Comparison of ENCODE assay signal across 8 cellular contexts in the genomic region with DNA sequence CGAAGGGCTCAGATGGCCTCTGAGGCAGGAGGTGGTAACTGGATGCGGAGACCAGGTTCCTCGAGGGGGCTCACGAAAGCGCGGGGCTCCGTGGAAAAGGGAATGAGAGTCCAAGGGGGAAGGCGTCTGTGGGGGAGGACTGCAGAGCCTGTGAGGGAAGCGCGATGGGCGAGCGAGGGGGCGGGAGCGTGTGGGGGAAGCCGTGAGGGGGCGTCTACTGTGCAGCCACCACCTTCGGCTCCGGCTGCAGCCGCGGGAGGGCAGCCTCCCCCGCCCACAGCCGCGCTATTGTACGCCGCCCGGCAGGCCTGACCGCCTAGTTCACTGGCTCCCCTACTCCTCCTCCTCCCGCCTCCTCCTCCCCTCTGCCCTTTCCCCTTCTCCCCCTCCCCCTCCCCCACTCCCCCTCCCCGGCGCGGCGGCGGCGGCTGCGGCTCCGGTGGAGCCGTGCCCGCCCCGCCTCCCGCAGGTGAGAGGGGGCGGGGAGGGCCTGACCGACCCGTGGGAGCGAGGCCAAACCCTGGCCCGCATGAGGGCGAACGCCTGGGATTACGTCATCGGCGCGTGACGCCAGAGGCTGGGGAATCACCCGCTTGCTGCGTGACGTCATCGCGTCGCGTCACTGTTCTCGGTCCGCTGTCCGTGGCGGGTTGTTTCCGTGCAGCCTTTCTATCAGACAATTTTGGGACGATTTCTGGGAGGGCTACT. TPM values are rescaled to one million over a fixed set of nuclear protein-coding genes. Genes with fewer than 3 reads are reported as not detected.
DNase-seq lines count a peak whose midpoint lies in the region; ATAC-seq, FAIRE-seq and TF ChIP-seq lines count a peak whose summit lies in the region.

TSS of gene PAK1 (minus strand) at position 294 of the 708 bp plus-strand sequence. CDS start 81,574 bp downstream, outside the sequence.

- no peaks in the 10 kb centered on the region for H3K27me3 ChIP-seq in astrocyte (ENCODE audit: insufficient read depth, low read length)
- H3K27me3 ChIP-seq in hepatocyte = no peaks in the 10 kb centered on the region
- no peaks in the 10 kb centered on the region for H3K27me3 ChIP-seq in vagina

- H2AFZ ChIP-seq in astrocyte (ENCODE audit: low read depth, low read length) = peak within 1 kb of the TSS; percentile 87
- peak within 1 kb of the TSS; percentile 34 for H2AFZ ChIP-seq in hepatocyte

- no peaks in the 10 kb centered on the region for H3K9me3 Mint-ChIP-seq in astrocyte (ENCODE audit: unreplicated experiment)

- peak; percentile 73 for ATAC-seq in HG02798 (IDR thresholded peaks at IDR 0.05; ENCODE audit: poor library complexity, unreplicated experiment)

- H3K27ac Mint-ChIP-seq in astrocyte (ENCODE audit: unreplicated experiment) = peak within 1 kb of the TSS; percentile 78

- TF ChIP-seq POLR2A in GM12891 (IDR thresholded peaks at IDR 0.05; ENCODE audit: low read depth, low read length) = 0 out of 2 replicates have a peak, but pooled peaks have one; percentile 36
- TF ChIP-seq POLR2A in vagina (IDR thresholded peaks at IDR 0.05) = peak in 1 of 2 donors; percentile 1

- FAIRE-seq in GM12891 (lab: Jason Lieb, UNC) (peak; percentile 99), astrocyte (lab: Jason Lieb, UNC) (no peak)

- H3K4me1 ChIP-seq in astrocyte (ENCODE audit: insufficient read depth, low read length) (no peaks in the 10 kb centered on the region), hepatocyte (ENCODE audit: insufficient read depth) (peaks cover 27% of the 10 kb centered on the region), vagina (peaks cover 34% of the 10 kb centered on the region)

- DNase-seq in GM12891 (ENCODE audit: insufficient read length, low spot score) (peak; percentile 73), NCI-H146 (lab: John Stamatoyannopoulos, UW) (peak; percentile 93), astrocyte (ENCODE audit: low read depth) (peak; percentile 82), hepatocyte (ENCODE audit: low spot score) (peak; percentile 98), renal cortical epithelial cell (ENCODE audit: low read depth) (peak; percentile 69), vagina (ENCODE audit: extremely low spot score in 2 of 2) (no peak)

- H4K20me1 ChIP-seq in astrocyte (ENCODE audit: insufficient read depth, low read length) (peaks cover 2% of the 10 kb centered on the region), hepatocyte (ENCODE audit: insufficient read depth, poor library complexity, severe bottlenecking) (no peaks in the 10 kb centered on the region)

- H3K4me3 Mint-ChIP-seq in astrocyte (ENCODE audit: unreplicated experiment) = peak within 1 kb of the TSS; percentile 90

- H3K4me2 ChIP-seq in astrocyte (ENCODE audit: low read length) (peak within 1 kb of the TSS; percentile 85), hepatocyte (peak within 1 kb of the TSS; percentile 79)

- H3K4me1 Mint-ChIP-seq in astrocyte (ENCODE audit: low read depth, unreplicated experiment) = peaks cover 24% of the 10 kb centered on the region

- H3K9me3 ChIP-seq in astrocyte (ENCODE audit: insufficient read depth, low read depth, low read length) (no peaks in the 10 kb centered on the region), hepatocyte (ENCODE audit: low read depth) (no peaks in the 10 kb centered on the region), vagina (no peaks in the 10 kb centered on the region)

- no peaks in the 10 kb centered on the region for H3K36me3 Mint-ChIP-seq in astrocyte (ENCODE audit: low read depth, unreplicated experiment)

- peak within 1 kb of the TSS; percentile 76 for H3K9ac ChIP-seq in astrocyte (ENCODE audit: low read length)

- TF ChIP-seq CTCF in astrocyte (IDR thresholded peaks at IDR 0.05; ENCODE audit: insufficient read depth, low read depth, low read length) (no peak), hepatocyte (IDR thresholded peaks at IDR 0.05; ENCODE audit: poor library complexity) (peak; percentile 43), vagina (IDR thresholded peaks at IDR 0.05) (no peak)

- WGBS in hepatocyte (ENCODE audit: low lambda C conversion rate, missing lambda C conversion rate) = under 1% methylated on average over 22 of the region's 65 CpGs

- intact Hi-C loops in T-helper 2 cell treated with Interferon-gamma antibody and Interleukin-4, amounts not matched to agents 100 ng/mL and 5 ng/mL, for 36 hours (cut with micrococcal nuclease) = loop anchor here (1.0 to 5.0 kb wide), 3 partner anchors 63 to 1098 kb away; partner anchors contain the start of genes CLNS1A and NARS2
- intact Hi-C loops in vagina (cut with DNase I) = no loop called here

- no peaks in the 10 kb centered on the region for H3K27me3 Mint-ChIP-seq in astrocyte (ENCODE audit: low read depth, unreplicated experiment)

- H3K27ac ChIP-seq in astrocyte (ENCODE audit: low read depth, low read length) (no peak within 1 kb of the TSS), hepatocyte (peak within 1 kb of the TSS; percentile 92), vagina (peak within 1 kb of the TSS; percentile 73)

- peak within 1 kb of the TSS; percentile 62 for H3K4me3 ChIP-seq in astrocyte (ENCODE audit: insufficient read depth, low read depth, low read length)
- peak within 1 kb of the TSS; percentile 87 for H3K4me3 ChIP-seq in hepatocyte
- H3K4me3 ChIP-seq in vagina = peak within 1 kb of the TSS; percentile 64 to 86

- no peaks in the 10 kb centered on the region for H3K9me2 ChIP-seq in hepatocyte (replicated peaks; ENCODE audit: insufficient read depth)

- H3K36me3 ChIP-seq in astrocyte (ENCODE audit: insufficient read depth, low read length) (no peaks in the 10 kb centered on the region), hepatocyte (replicated peaks; ENCODE audit: insufficient read depth, low read depth) (no peaks in the 10 kb centered on the region), vagina (no peaks in the 10 kb centered on the region)

- H3K79me2 ChIP-seq in astrocyte (ENCODE audit: insufficient read depth, low read length) (no peaks in the 10 kb centered on the region), hepatocyte (peaks cover 28% of the 10 kb centered on the region)

TF ChIP-seq in GM12891, 5 proteins besides CTCF, POLR2A, EP300 and RAD21:
- TF ChIP-seq PAX5 (IDR thresholded peaks at IDR 0.05; ENCODE audit: insufficient read depth, low read length, severe bottlenecking) (no peak), POU2F2 (IDR thresholded peaks at IDR 0.05; ENCODE audit: low read depth, low read length) (no peak), TAF1 (IDR thresholded peaks at IDR 0.05; ENCODE audit: low read depth, low read length) (no peak), POLR2AphosphoS5 (IDR thresholded peaks at IDR 0.05; ENCODE audit: low read depth, low read length) (0 out of 2 replicates have a peak, but pooled peaks have one; percentile 18), SPI1 (IDR thresholded peaks at IDR 0.05; ENCODE audit: low read depth, low read length) (no peak)

RNA-seq across cellular contexts. Expression of gene PAK1, which starts in this region (rescaled TPM):
- 74.0 TPM for polyA plus RNA-seq in GM12891 (2012; ENCODE audit: low read depth, missing spikeins)
- 39.5 and 46.5 TPM in 2 replicates for total RNA-seq in T-helper 2 cell treated with Interferon-gamma antibody and Interleukin-4, amounts not matched to agents 100 ng/mL and 5 ng/mL, for 36 hours
- total RNA-seq in astrocyte (41.0 TPM in 2 replicates), hepatocyte (51.8 and 62.0 TPM in 2 replicates), renal cortical epithelial cell (16.0 and 30.0 TPM in 2 replicates), vagina (43.5 TPM)
- 30.3 and 31.6 TPM in 2 replicates for polyA plus RNA-seq in hepatocyte

Comparison
In these comparisons a context has a peak if more than half of its experiments do, and no peak if none do; other contexts are left out.
1. DNase-seq: peak in GM12891 (single experiment), NCI-H146 (single experiment), astrocyte (single experiment), hepatocyte (single experiment) and renal cortical epithelial cell (single experiment); none in vagina (0 of 2).
2. Peak in every context shown above with its lines, with median percentiles within 50 percentile points of each other: H3K4me3 ChIP-seq.